In the genomic region with DNA sequence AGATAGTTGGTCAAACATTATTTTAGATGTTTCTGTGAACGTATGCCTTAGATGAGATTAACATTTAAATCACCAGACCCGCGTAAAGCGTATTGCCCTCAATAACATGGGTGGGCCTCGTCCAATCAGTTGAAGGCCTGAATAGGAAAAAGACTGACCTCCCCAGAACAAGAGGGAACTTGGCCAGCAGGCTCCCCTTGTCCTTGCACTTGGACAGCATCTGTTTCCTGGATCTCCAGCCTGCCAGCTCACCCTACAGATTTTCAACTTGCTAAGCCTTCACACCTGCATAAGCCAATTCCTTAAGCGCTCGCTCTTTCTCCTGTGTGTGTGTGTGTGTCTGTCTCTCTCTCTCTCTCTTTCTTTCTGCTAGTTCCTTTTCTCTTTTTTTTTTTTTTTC, we compare ENCODE assay signal across 22 cellular contexts. TPM values are rescaled to one million over a fixed set of nuclear protein-coding genes. Genes with fewer than 3 reads are reported as not detected.
A peak's percentile ranks its signal among the peaks of the same experiment; 100 is the strongest.
DNase-seq lines count a peak whose midpoint lies in the region; ATAC-seq and TF ChIP-seq lines count a peak whose summit lies in the region.
"Had no signal": no experiment of that assay in that cellular context is flagged by ENCODE, and none has a peak within 500 bp of the region (broad histone marks: within the 10 kb centered on the region; RNA-seq: fewer than 3 reads in every experiment).

No MANE protein-coding gene starts in this region.

- no peak for ATAC-seq in right cardiac atrium
- ATAC-seq in WTC11, result no peak
- no peak for ATAC-seq in naive thymus-derived CD4-positive, alpha-beta T cell
- ATAC-seq in upper lobe of right lung, result no peak
- no peak for ATAC-seq in HG03460 (IDR thresholded peaks at IDR 0.05; ENCODE audit: unreplicated experiment)
- ATAC-seq: heart left ventricle, left lobe of liver had no signal

- intact Hi-C loops in right cardiac atrium (cut with DNase I), result no loop called here
- intact Hi-C loops in naive thymus-derived CD4-positive, alpha-beta T cell (cut with micrococcal nuclease), result loop anchor here in 1 of 2 donors (10.0 kb wide), 1 partner anchor 47 kb away; no protein-coding TSS in a partner anchor
- intact Hi-C loops in upper lobe of right lung (cut with DNase I), result no loop called here

- no peak overlapping the region for H3K4me3 Mint-ChIP-seq in WTC11
- peak overlapping the region in 9 of 10 donors; percentile 10 to 76 (median 58) for H3K4me3 Mint-ChIP-seq in naive thymus-derived CD4-positive, alpha-beta T cell
- H3K4me3 Mint-ChIP-seq: activated CD4-positive, alpha-beta memory T cell treated with anti-CD3 and anti-CD28 coated beads, Interleukin-2, amount 10 ng/mL, durations not matched to agents 7 days and 5 days had no signal

- CTCF ChIA-PET in WTC11 (lab: Charles Lee), result no interaction called here
- CTCF ChIA-PET in naive thymus-derived CD4-positive, alpha-beta T cell (lab: Charles Lee), result no interaction called here

- TF ChIP-seq CTCF in right atrium auricular region (IDR thresholded peaks at IDR 0.05) (no peak), WTC11 (IDR thresholded peaks at IDR 0.05) (no peak), upper lobe of right lung (IDR thresholded peaks at IDR 0.05) (no peak)

- peaks cover 0 to 74% of the 10 kb centered on the region in 2 donors for H3K4me1 ChIP-seq in right atrium auricular region
- H3K4me1 ChIP-seq in right cardiac atrium (ENCODE audit: control insufficient read depth, insufficient read depth, low read length), result peaks cover 25% of the 10 kb centered on the region
- H3K4me1 ChIP-seq in naive thymus-derived CD4-positive, alpha-beta T cell (ENCODE audit: control insufficient read depth in 2 of 2, insufficient read depth in 2 of 2, low read length in 2 of 2), result peaks cover 37 to 39% of the 10 kb centered on the region in 2 donors
- peaks cover 45% of the 10 kb centered on the region for H3K4me1 ChIP-seq in upper lobe of right lung

- H3K4me1 Mint-ChIP-seq in WTC11, result peaks cover 19% of the 10 kb centered on the region
- H3K4me1 Mint-ChIP-seq in naive thymus-derived CD4-positive, alpha-beta T cell, result peaks cover 57 to 94% (median 86%) of the 10 kb centered on the region in 7 donors

- H3K9me3 Mint-ChIP-seq in WTC11, result no peaks in the 10 kb centered on the region
- peaks cover 0 to 2% (median 0%) of the 10 kb centered on the region in 11 donors for H3K9me3 Mint-ChIP-seq in naive thymus-derived CD4-positive, alpha-beta T cell
- H3K9me3 Mint-ChIP-seq: activated CD4-positive, alpha-beta memory T cell treated with anti-CD3 and anti-CD28 coated beads, Interleukin-2, amount 10 ng/mL, durations not matched to agents 7 days and 5 days; activated naive CD4-positive, alpha-beta T cell treated with anti-CD3 and anti-CD28 coated beads, Interleukin-2, amount 50 U/mL, for 24 hours had no signal

- H3K27me3 Mint-ChIP-seq in WTC11 (ENCODE audit: low read depth), result no peaks in the 10 kb centered on the region
- H3K27me3 Mint-ChIP-seq in naive thymus-derived CD4-positive, alpha-beta T cell, result no peaks in the 10 kb centered on the region
- H3K27me3 Mint-ChIP-seq: activated CD4-positive, alpha-beta memory T cell treated with anti-CD3 and anti-CD28 coated beads, Interleukin-2, amount 10 ng/mL, durations not matched to agents 7 days and 5 days; activated naive CD4-positive, alpha-beta T cell treated with anti-CD3 and anti-CD28 coated beads, Interleukin-2, amount 50 U/mL, for 24 hours had no signal

- no peak overlapping the region for H3K4me3 ChIP-seq in right atrium auricular region
- no peak overlapping the region for H3K4me3 ChIP-seq in right cardiac atrium (ENCODE audit: low read length)
- H3K4me3 ChIP-seq in naive thymus-derived CD4-positive, alpha-beta T cell (ENCODE audit: low read length), result no peak overlapping the region
- no peak overlapping the region for H3K4me3 ChIP-seq in upper lobe of right lung
- H3K4me3 ChIP-seq: heart left ventricle, suprapubic skin had no signal

- no peaks in the 10 kb centered on the region for H3K36me3 ChIP-seq in right atrium auricular region
- H3K36me3 ChIP-seq in naive thymus-derived CD4-positive, alpha-beta T cell (ENCODE audit: control insufficient read depth in 2 of 3, insufficient read depth in 3 of 3, low read length in 3 of 3), result no peaks in the 10 kb centered on the region
- H3K36me3 ChIP-seq in upper lobe of right lung, result peaks cover 12% of the 10 kb centered on the region
- H3K36me3 ChIP-seq: suprapubic skin had no signal

- POLR2A ChIA-PET in WTC11 (lab: Charles Lee), result no interaction called here
- POLR2A ChIA-PET in naive thymus-derived CD4-positive, alpha-beta T cell (lab: Charles Lee), result interaction anchor here (3.9 kb wide), 1 partner anchor 9 kb away, joined by 28 read pairs; a partner anchor contains a TSS

- H3K36me3 Mint-ChIP-seq in WTC11, result no peaks in the 10 kb centered on the region
- peaks cover 0 to 19% (median 3%) of the 10 kb centered on the region in 5 donors for H3K36me3 Mint-ChIP-seq in naive thymus-derived CD4-positive, alpha-beta T cell

- no peaks in the 10 kb centered on the region for H3K27me3 ChIP-seq in right atrium auricular region
- no peaks in the 10 kb centered on the region for H3K27me3 ChIP-seq in right cardiac atrium (ENCODE audit: control insufficient read depth, insufficient read depth)
- H3K27me3 ChIP-seq in naive thymus-derived CD4-positive, alpha-beta T cell (ENCODE audit: control insufficient read depth in 2 of 2, insufficient read depth in 2 of 2, low read length in 2 of 2), result no peaks in the 10 kb centered on the region
- H3K27me3 ChIP-seq in upper lobe of right lung, result no peaks in the 10 kb centered on the region
- H3K27me3 ChIP-seq: heart left ventricle, suprapubic skin had no signal

- H3K9me3 ChIP-seq in right atrium auricular region (no peaks in the 10 kb centered on the region), right cardiac atrium (ENCODE audit: control insufficient read depth, low read length) (no peaks in the 10 kb centered on the region), upper lobe of right lung (no peaks in the 10 kb centered on the region)
- no peaks in the 10 kb centered on the region for H3K9me3 ChIP-seq in naive thymus-derived CD4-positive, alpha-beta T cell (ENCODE audit: control insufficient read depth in 2 of 3, low read length in 3 of 3)
- H3K9me3 ChIP-seq: heart left ventricle, suprapubic skin had no signal

- WGBS in right cardiac atrium, result 89% methylated on average over 7 of the region's 7 CpGs

- peak overlapping the region; percentile 77 to 79 for H3K27ac ChIP-seq in right atrium auricular region
- H3K27ac ChIP-seq in right cardiac atrium (ENCODE audit: low read length), result no peak overlapping the region
- H3K27ac ChIP-seq in naive thymus-derived CD4-positive, alpha-beta T cell (ENCODE audit: low read depth, low read length), result no peak overlapping the region
- H3K27ac ChIP-seq in upper lobe of right lung, result no peak overlapping the region
- H3K27ac ChIP-seq: suprapubic skin had no signal

- DNase-seq in right atrium auricular region (ENCODE audit: low spot score) (no peak), right cardiac atrium (no peak), WTC11 (ENCODE audit: low spot score) (no peak), upper lobe of right lung (peak; percentile 10), amniotic stem cell (lab: John Stamatoyannopoulos, UW) (no peak), ecto neural progenitor cell (ENCODE audit: low spot score) (no peak)
- no peak for DNase-seq in naive thymus-derived CD4-positive, alpha-beta T cell
- DNase-seq: ACHN; activated CD4-positive, alpha-beta memory T cell treated with anti-CD3 and anti-CD28 coated beads, Interleukin-2, amount 10 ng/mL, durations not matched to agents 7 days and 5 days; activated T-cell treated with anti-CD3 and anti-CD28 coated beads, Interleukin-2, amount 50 U/mL, for 1 hour; DMS79; heart left ventricle; KG1; midbrain; NCI-H1930; NCI-H2227 treated with DMSO at 0.1 percent for 48 hours; NCI-H82; stimulated activated CD4-positive, alpha-beta T cell treated with anti-CD3 and anti-CD28 coated beads, Interleukin-12 subunit alpha, Interleukin-12 subunit beta, amount 100 ng/mL, for 4 hours had no signal

- no peak overlapping the region for H3K27ac Mint-ChIP-seq in WTC11
- H3K27ac Mint-ChIP-seq in naive thymus-derived CD4-positive, alpha-beta T cell, result peak overlapping the region; percentile 33 to 91 (median 68)

TF ChIP-seq in WTC11, 78 proteins besides CTCF, POLR2A, EP300 and RAD21:
- TF ChIP-seq, protein P1, sequence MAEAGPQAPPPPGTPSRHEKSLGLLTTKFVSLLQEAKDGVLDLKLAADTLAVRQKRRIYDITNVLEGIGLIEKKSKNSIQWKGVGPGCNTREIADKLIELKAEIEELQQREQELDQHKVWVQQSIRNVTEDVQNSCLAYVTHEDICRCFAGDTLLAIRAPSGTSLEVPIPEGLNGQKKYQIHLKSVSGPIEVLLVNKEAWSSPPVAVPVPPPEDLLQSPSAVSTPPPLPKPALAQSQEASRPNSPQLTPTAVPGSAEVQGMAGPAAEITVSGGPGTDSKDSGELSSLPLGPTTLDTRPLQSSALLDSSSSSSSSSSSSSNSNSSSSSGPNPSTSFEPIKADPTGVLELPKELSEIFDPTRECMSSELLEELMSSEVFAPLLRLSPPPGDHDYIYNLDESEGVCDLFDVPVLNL (CRISPR knock-in tag; IDR thresholded peaks at IDR 0.05; ENCODE audit: borderline replicate concordance, low read depth), result no peak
- TF ChIP-seq GTF2I (CRISPR knock-in tag; conservative IDR thresholded peaks at IDR 0.05), result peak; percentile 76; the same call in 1 of the 2 replicates

RNA-seq across cellular contexts. Expression of a gene that starts 8.2 kb away (rescaled TPM):
- total RNA-seq in right atrium auricular region (100 to 1,000 TPM; 108 TPM), right cardiac atrium (10 to 100 TPM; 54.0 to 75.9 (median 63.6) TPM), WTC11 (2021) (23.5 to 25.7 TPM (median 25.4 TPM) in 3 replicates), upper lobe of right lung (101 TPM)
- 55.9 TPM for polyA plus RNA-seq in right cardiac atrium
- total RNA-seq in naive thymus-derived CD4-positive, alpha-beta T cell, result 100 to 1,000 TPM in 2 of 5 experiments, 10 to 100 TPM in 3; 36.5 to 225 (median 62.1) TPM
- polyA plus RNA-seq in naive thymus-derived CD4-positive, alpha-beta T cell, result 10 to 100 TPM; 32.3 to 45.6 TPM

RNA-seq across cellular contexts. Expression of a gene that starts 50.6 kb away (rescaled TPM):
- total RNA-seq in right atrium auricular region (1 to 10 TPM; 9.6 to 9.8 TPM), right cardiac atrium (10 to 100 TPM; 10.2 to 11.3 (median 10.7) TPM), WTC11 (2021) (34.6 to 42.1 TPM (median 36.8 TPM) in 3 replicates), upper lobe of right lung (17.5 TPM)
- polyA plus RNA-seq in right cardiac atrium, result 5.7 TPM
- 10 to 100 TPM; 23.3 to 39.1 (median 32.2) TPM for total RNA-seq in naive thymus-derived CD4-positive, alpha-beta T cell
- polyA plus RNA-seq in naive thymus-derived CD4-positive, alpha-beta T cell, result 10 to 100 TPM; 12.2 to 12.8 TPM

Comparison
In these comparisons a context has a peak if more than half of its experiments do, and no peak if none do; other contexts are left out.
1. H3K27ac ChIP-seq: peak in right atrium auricular region (2 of 2); none in right cardiac atrium (single experiment), naive thymus-derived CD4-positive, alpha-beta T cell (single experiment) and upper lobe of right lung (single experiment).